ENCODE assay signal across 10 cellular contexts in genomic region chr7:144178380-144179164, GRCh38. TPM values are rescaled to one million over a fixed set of nuclear protein-coding genes. Genes with fewer than 3 reads are reported as not detected.
DNase-seq lines count a peak whose midpoint lies in the region; ATAC-seq and TF ChIP-seq lines count a peak whose summit lies in the region.
"Not testable (repeated sequence)": the region's sequence is repeated elsewhere in the genome, so short reads cannot be mapped to it uniquely, and the experiment has no call there.
"Had no signal": no experiment of that assay in that cellular context is flagged by ENCODE, and none has a peak within 500 bp of the region (broad histone marks: within the 10 kb centered on the region; RNA-seq: fewer than 3 reads in every experiment).

No MANE protein-coding gene starts in this region.

- not testable (repeated sequence) for H4K20me1 ChIP-seq in fibroblast of lung (ENCODE audit: control insufficient read depth, extremely low read depth, insufficient read depth, low read length)

- H3K27me3 ChIP-seq in fibroblast of lung (ENCODE audit: control insufficient read depth, insufficient read depth, low read length); upper lobe of left lung: not testable (repeated sequence)

- not testable (repeated sequence) for H3K9me3 ChIP-seq in fibroblast of lung (ENCODE audit: control insufficient read depth, insufficient read depth, low read depth, low read length); upper lobe of left lung

- DNase-seq in NCI-H82 (lab: John Stamatoyannopoulos, UW) (peak; percentile 35), fibroblast of lung (ENCODE audit: low read depth in 2 of 2) (peak; percentile 3 to 41), myocyte (ENCODE audit: low read depth) (peak; percentile 12), upper lobe of left lung (peak in 1 of 2 donors; percentile 26)
- peak; percentile 67 for DNase-seq in activated effector memory CD4-positive, alpha-beta T cell treated with anti-CD3 and anti-CD28 coated beads, Interleukin-2, amount 50 U/mL, for 16 hours

- H3K4me2 ChIP-seq in fibroblast of lung (ENCODE audit: extremely low read depth, insufficient read depth, low read length) = not testable (repeated sequence)

- not testable (repeated sequence) for H3K4me3 ChIP-seq in fibroblast of lung (replicated peaks in 1 of 4; ENCODE audit: control extremely low read depth in 1 of 4, insufficient read depth in 1 of 4, low read depth in 3 of 4, low read length in 4 of 4); upper lobe of left lung

- TF ChIP-seq CTCF in GM12872 (IDR thresholded peaks at IDR 0.05; ENCODE audit: insufficient read depth, low read depth, low read length) (peak; percentile 39; the same call in 2 of the 3 replicates), fibroblast of lung (conservative IDR thresholded peaks at IDR 0.05 in 1 of 2, IDR thresholded peaks at IDR 0.05 in 1 of 2; ENCODE audit: low read depth in 1 of 2, low read length in 2 of 2) (peak; percentile 17 to 41), upper lobe of left lung (IDR thresholded peaks at IDR 0.05) (peak in 5 of 6 experiments; percentile 23 to 69 (median 43))

- not testable (repeated sequence) for TF ChIP-seq POLR2A in upper lobe of left lung (IDR thresholded peaks at IDR 0.05)

- H3K36me3 ChIP-seq in fibroblast of lung (ENCODE audit: control insufficient read depth, insufficient read depth, low read length); upper lobe of left lung: not testable (repeated sequence)

- WGBS in upper lobe of left lung, 2 donors = 0 to 5% methylated on average over 2 to 3 of the region's 10 CpGs

- not testable (repeated sequence) for H3K27ac ChIP-seq in fibroblast of lung (ENCODE audit: insufficient read depth, low read length); upper lobe of left lung

- not testable (repeated sequence) for H3K9ac ChIP-seq in fibroblast of lung (ENCODE audit: insufficient read depth, low read length)

- not testable (repeated sequence) for TF ChIP-seq EP300 in upper lobe of left lung (IDR thresholded peaks at IDR 0.05)

- H3K4me1 ChIP-seq in fibroblast of lung (ENCODE audit: control insufficient read depth, extremely low read depth, insufficient read depth, low read length); upper lobe of left lung: not testable (repeated sequence)

- H3K79me2 ChIP-seq in fibroblast of lung (ENCODE audit: control insufficient read depth, insufficient read depth, low read length) = not testable (repeated sequence)

- H2AFZ ChIP-seq in fibroblast of lung (ENCODE audit: low read length) = not testable (repeated sequence)

- ATAC-seq in GM21526 (IDR thresholded peaks at IDR 0.05; ENCODE audit: low FRiP score, unreplicated experiment) = peak; percentile 98
- peak; percentile 97 for ATAC-seq in HG03175 (IDR thresholded peaks at IDR 0.05; ENCODE audit: unreplicated experiment)
- ATAC-seq in upper lobe of left lung (ENCODE audit: low FRiP score in 2 of 2) = peak; percentile 69 to 78

RNA-seq across cellular contexts. Expression of gene CTAGE4, which starts 4.7 kb away (rescaled TPM):
- total RNA-seq in fibroblast of lung (0.17 and 1.0 TPM in 2 replicates), myocyte (not detected in 2 replicates), upper lobe of left lung (10 to 100 TPM in 2 of 6 donors, 1 to 10 TPM in 4; 3.0 to 19.2 (median 7.3) TPM)
- polyA plus RNA-seq in fibroblast of lung = 0.58 TPM in 1 of 2 replicates, not detected in the other
- 0.16 and 0.59 TPM in 2 replicates for polyA plus RNA-seq in fibroblast of lung (2012)
- polyA minus RNA-seq in fibroblast of lung (ENCODE audit: low replicate concordance) = 0.22 TPM in 1 of 2 replicates, not detected in the other
- not detected for polyA plus RNA-seq in myocyte (2012)

RNA-seq across cellular contexts. Expression of gene ARHGEF35, which starts 17.1 kb away (rescaled TPM):
- total RNA-seq in fibroblast of lung (0.51 and 5.4 TPM in 2 replicates), myocyte (0.21 TPM in 2 replicates), upper lobe of left lung (10 to 100 TPM in 2 of 6 donors, 1 to 10 TPM in 4; 3.9 to 21.3 (median 8.3) TPM)
- 1.1 and 1.9 TPM in 2 replicates for polyA plus RNA-seq in fibroblast of lung
- polyA plus RNA-seq in fibroblast of lung (2012) = 1.7 and 2.9 TPM in 2 replicates
- polyA minus RNA-seq in fibroblast of lung (ENCODE audit: low replicate concordance) = 2.9 TPM in 1 of 2 replicates, not detected in the other
- polyA plus RNA-seq in myocyte (2012) = 1.4 TPM

RNA-seq across cellular contexts. Expression of gene OR2A14, which starts 55.6 kb away (rescaled TPM):
- total RNA-seq in fibroblast of lung = not detected in 2 replicates
- not detected in 2 replicates for polyA plus RNA-seq in fibroblast of lung
- polyA plus RNA-seq in fibroblast of lung (2012) = not detected in 2 replicates
- not detected in 2 replicates for polyA minus RNA-seq in fibroblast of lung (ENCODE audit: low replicate concordance)
- not detected in 2 replicates for total RNA-seq in myocyte
- polyA plus RNA-seq in myocyte (2012) = not detected
- total RNA-seq in upper lobe of left lung = not detected
- total RNA-seq: aorta, mesothelial cell of epicardium had no signal
- polyA plus RNA-seq: aorta had no signal
